ENCODE assay signal across 36 cellular contexts in genomic region chr17:61702450-61702849, GRCh38.
"Had no signal": no experiment of that assay in that cellular context is flagged by ENCODE, and none has a peak within 500 bp of the region (broad histone marks: within the 10 kb centered on the region; RNA-seq: fewer than 3 reads in every experiment).

No MANE protein-coding gene starts in this region.

- FAIRE-seq: astrocyte, colon, TTC549 had no signal

- H3K36me3 ChIP-seq: adrenal gland, brain microvascular endothelial cell, breast epithelium had no signal

- H3K27ac Mint-ChIP-seq: activated B cell treated with CpG ODN at 0.5 μM for 24 hours; activated CD4-positive, alpha-beta memory T cell treated with anti-CD3 and anti-CD28 coated beads for 36 hours; activated CD4-positive, alpha-beta T cell treated with anti-CD3 and anti-CD28 coated beads, Interleukin-2, amount 10 ng/mL, durations not matched to agents 24 days and 14 days; activated CD8-positive, alpha-beta T cell treated with anti-CD3 and anti-CD28 coated beads for 36 hours; activated naive CD4-positive, alpha-beta T cell treated with anti-CD3 and anti-CD28 coated beads for 36 hours; activated naive CD4-positive, alpha-beta T cell treated with anti-CD3 and anti-CD28 coated beads, Interleukin-2, amount 50 U/mL, for 72 hours; activated naive CD8-positive, alpha-beta T cell treated with anti-CD3 and anti-CD28 coated beads for 36 hours; activated T-cell treated with anti-CD3 and anti-CD28 coated beads, Interleukin-2, amount 50 U/mL, for 72 hours; activated T-helper 1 cell treated with anti-CD3 and anti-CD28 coated beads, Interleukin-12 subunit alpha, Interleukin-12 subunit beta, Interleukin-2, Interleukin-4 antibody, amounts not matched to agents 30 ng/mL and 10 ng/mL and 1 ng/mL, durations not matched to agents 14 hours and 24 hours and 36 hours; activated T-helper 17 cell treated with anti-CD3 and anti-CD28 coated beads, Interleukin-2, amount 50 U/mL, for 72 hours; T-helper 2 cell treated with Interferon-gamma antibody and Interleukin-4, amounts not matched to agents 5 μg/mL and 100 μg/mL, for 36 hours had no signal

- H3K4me1 Mint-ChIP-seq: activated B cell treated with CpG ODN at 0.5 μM for 24 hours; activated CD4-positive, alpha-beta T cell treated with anti-CD3 and anti-CD28 coated beads, Interleukin-2, amount 10 ng/mL, durations not matched to agents 24 days and 14 days; activated naive CD8-positive, alpha-beta T cell treated with anti-CD3 and anti-CD28 coated beads for 36 hours; activated T-helper 17 cell treated with anti-CD3 and anti-CD28 coated beads, Interleukin-2, amount 50 U/mL, for 72 hours had no signal

- H3K4me3 ChIP-seq: adrenal gland, body of pancreas, breast epithelium had no signal

- H3K27ac ChIP-seq: adrenal gland, body of pancreas, brain microvascular endothelial cell, breast epithelium, VCaP had no signal

- H3K27me3 Mint-ChIP-seq: activated B cell treated with CpG ODN at 0.5 μM for 24 hours; activated CD4-positive, alpha-beta memory T cell treated with anti-CD3 and anti-CD28 coated beads for 36 hours; activated CD4-positive, alpha-beta T cell treated with anti-CD3 and anti-CD28 coated beads, Interleukin-2, amount 10 ng/mL, durations not matched to agents 24 days and 14 days; activated CD8-positive, alpha-beta T cell treated with anti-CD3 and anti-CD28 coated beads for 36 hours; activated naive CD8-positive, alpha-beta T cell treated with anti-CD3 and anti-CD28 coated beads for 36 hours; activated T-helper 17 cell treated with anti-CD3 and anti-CD28 coated beads, Interleukin-2, amount 50 U/mL, for 72 hours had no signal

- H3K4me3 Mint-ChIP-seq: activated B cell treated with CpG ODN at 0.5 μM for 24 hours; activated CD4-positive, alpha-beta memory T cell treated with anti-CD3 and anti-CD28 coated beads for 36 hours; activated CD4-positive, alpha-beta T cell treated with anti-CD3 and anti-CD28 coated beads, Interleukin-2, amount 10 ng/mL, durations not matched to agents 24 days and 14 days; activated CD8-positive, alpha-beta T cell treated with anti-CD3 and anti-CD28 coated beads for 36 hours; activated naive CD4-positive, alpha-beta T cell treated with anti-CD3 and anti-CD28 coated beads for 36 hours; activated naive CD8-positive, alpha-beta T cell treated with anti-CD3 and anti-CD28 coated beads for 36 hours; activated T-cell treated with anti-CD3 and anti-CD28 coated beads, Interleukin-2, amount 50 U/mL, for 4 hours; activated T-cell treated with anti-CD3 and anti-CD28 coated beads, Interleukin-2, amount 50 U/mL, for 72 hours; activated T-helper 1 cell treated with anti-CD3 and anti-CD28 coated beads, Interleukin-12 subunit alpha, Interleukin-12 subunit beta, Interleukin-2, Interleukin-4 antibody, amounts not matched to agents 30 ng/mL and 10 ng/mL and 1 ng/mL, durations not matched to agents 14 hours and 24 hours and 36 hours; activated T-helper 17 cell treated with anti-CD3 and anti-CD28 coated beads, Interleukin-2, amount 50 U/mL, for 72 hours; T-helper 2 cell treated with Interferon-gamma antibody and Interleukin-4, amounts not matched to agents 5 μg/mL and 100 μg/mL, for 36 hours had no signal

- H3K27me3 ChIP-seq: adrenal gland, body of pancreas, brain microvascular endothelial cell, breast epithelium had no signal

- DNase-seq: activated B cell treated with CpG ODN at 0.5 μM for 24 hours; activated CD4-positive, alpha-beta memory T cell treated with anti-CD3 and anti-CD28 coated beads for 36 hours; activated CD4-positive, alpha-beta T cell treated with anti-CD3 and anti-CD28 coated beads for 4 hours; activated CD4-positive, alpha-beta T cell treated with anti-CD3 and anti-CD28 coated beads, Interleukin-2, amount 10 ng/mL, durations not matched to agents 24 days and 14 days; activated CD4-positive, alpha-beta T cell treated with anti-CD3 and anti-CD28 coated beads, Interleukin-2, amount 50 U/mL, for 1 hour; activated CD4-positive, alpha-beta T cell treated with anti-CD3 and anti-CD28 coated beads, Interleukin-2, amount 50 U/mL, for 4 hours; activated CD4-positive, CD25-positive, alpha-beta regulatory T cell treated with anti-CD3 and anti-CD28 coated beads, Interleukin-2, amount 50 U/mL, for 72 hours; activated CD8-positive, alpha-beta memory T cell treated with anti-CD3 and anti-CD28 coated beads, Interleukin-2, amount 50 U/mL, for 4 hours; activated CD8-positive, alpha-beta T cell treated with anti-CD3 and anti-CD28 coated beads for 36 hours; activated effector memory CD4-positive, alpha-beta T cell treated with anti-CD3 and anti-CD28 coated beads, Interleukin-2, amount 50 U/mL, for 16 hours; activated gamma-delta T cell treated with Interleukin-2 at 50 U/mL for 16 hours; activated naive CD4-positive, alpha-beta T cell; activated naive CD4-positive, alpha-beta T cell treated with anti-CD3 and anti-CD28 coated beads for 36 hours; activated naive CD4-positive, alpha-beta T cell treated with anti-CD3 and anti-CD28 coated beads, Interleukin-2, amount 50 U/mL, for 16 hours; activated naive CD8-positive, alpha-beta T cell treated with anti-CD3 and anti-CD28 coated beads for 36 hours; activated T-cell treated with anti-CD3 and anti-CD28 coated beads for 4 hours; activated T-cell treated with anti-CD3 and anti-CD28 coated beads, Interleukin-2, amount 50 U/mL, for 1 hour; activated T-cell treated with anti-CD3 and anti-CD28 coated beads, Interleukin-2, amount 50 U/mL, for 4 hours; activated T-cell treated with anti-CD3 and anti-CD28 coated beads, Interleukin-2, amount 50 U/mL, for 72 hours; adrenal gland; amniotic stem cell; aorta; body of pancreas; brain microvascular endothelial cell; central memory CD4-positive, alpha-beta T cell; T-helper 2 cell; T-helper 9 cell had no signal

- ATAC-seq: activated CD8-positive, alpha-beta T cell treated with anti-CD3 and anti-CD28 coated beads for 36 hours; activated naive CD4-positive, alpha-beta T cell treated with anti-CD3 and anti-CD28 coated beads, Interleukin-2, amount 50 U/mL, for 72 hours; activated T-cell treated with anti-CD3 and anti-CD28 coated beads, Interleukin-2, amount 50 U/mL, for 4 hours; activated T-cell treated with anti-CD3 and anti-CD28 coated beads, Interleukin-2, amount 50 U/mL, for 72 hours; activated T-helper 17 cell treated with anti-CD3 and anti-CD28 coated beads, Interleukin-2, amount 50 U/mL, for 72 hours; body of pancreas had no signal

- H3K4me1 ChIP-seq: adrenal gland, body of pancreas, breast epithelium had no signal
